In the genomic region with DNA sequence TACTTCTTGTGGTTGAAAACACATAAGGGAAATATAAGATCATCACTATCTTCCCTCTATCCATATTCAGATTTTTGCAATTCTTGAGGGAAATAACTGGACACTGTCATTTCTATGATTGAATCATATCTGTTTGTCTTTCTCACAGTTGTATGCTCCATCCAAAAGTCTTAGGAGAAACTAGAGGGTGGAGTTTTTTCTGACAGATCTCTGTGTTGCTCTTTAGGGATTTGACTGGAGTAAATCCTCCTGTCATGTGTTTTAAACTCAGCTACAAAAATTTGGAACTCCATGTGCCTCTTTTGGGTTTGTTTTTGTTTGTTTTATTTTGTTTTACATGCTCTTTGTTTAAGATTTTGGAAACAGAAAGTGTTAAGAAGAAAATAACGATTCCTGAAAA, we compare ENCODE assay signal across 23 cellular contexts.
"Had no signal": no experiment of that assay in that cellular context is flagged by ENCODE, and none has a peak within 500 bp of the region (broad histone marks: within the 10 kb centered on the region; RNA-seq: fewer than 3 reads in every experiment).

No MANE protein-coding gene starts in this region.

- H3K36me3 ChIP-seq: neural progenitor cell, ovary, right lobe of liver, sigmoid colon, stomach, thoracic aorta, thyroid gland, tibial nerve, upper lobe of left lung, vagina had no signal

- H3K9me3 ChIP-seq: ovary, psoas muscle, right lobe of liver, sigmoid colon, stomach, thoracic aorta, thyroid gland, tibial nerve, upper lobe of left lung, vagina had no signal

- H3K27me3 ChIP-seq: neural progenitor cell, ovary, right lobe of liver, sigmoid colon, stomach, thyroid gland, tibial nerve, upper lobe of left lung, vagina had no signal

- DNase-seq: occipital lobe; ovary; psoas muscle; right cardiac atrium; right lobe of liver; sigmoid colon; small intestine; stimulated activated CD4-positive, alpha-beta T cell treated with anti-CD3 and anti-CD28 coated beads, Interleukin-15, amount 100 ng/mL, for 24 hours; stimulated activated CD4-positive, alpha-beta T cell treated with anti-CD3 and anti-CD28 coated beads, Interleukin-2, amount 100 ng/mL, for 24 hours; stimulated activated CD4-positive, alpha-beta T cell treated with anti-CD3 and anti-CD28 coated beads, Interleukin-2, amount 100 ng/mL, for 48 hours; stimulated activated CD4-positive, alpha-beta T cell treated with anti-CD3 and anti-CD28 coated beads, Interleukin-4, amount 100 ng/mL, for 24 hours; stimulated activated naive B cell treated with anti-CD40 and anti-IgM and Interleukin-4, amounts not matched to agents 10 μg/mL and 1 μg/mL and 100 μg/mL, for 72 hours; stimulated activated naive CD4-positive, alpha-beta T cell treated with Interleukin-2 at 50 U/mL for 16 hours; stomach; thyroid gland; trophoblast cell; upper lobe of left lung had no signal

- H3K4me2 ChIP-seq: neural progenitor cell had no signal

- H3K79me2 ChIP-seq: parathyroid adenoma had no signal

- H3K4me1 ChIP-seq: neural progenitor cell, psoas muscle, stomach, thyroid gland, upper lobe of left lung, vagina had no signal

- H3K27ac ChIP-seq: neural progenitor cell, ovary, parathyroid adenoma, psoas muscle, right lobe of liver, sigmoid colon, stomach, thoracic aorta, thyroid gland, tibial nerve, upper lobe of left lung, vagina had no signal

- H2AFZ ChIP-seq: neural progenitor cell, parathyroid adenoma had no signal

- ATAC-seq: psoas muscle; right cardiac atrium; right lobe of liver; stimulated activated effector memory CD8-positive, alpha-beta T cell treated with anti-CD3 and anti-CD28 coated beads, Interleukin-12 subunit alpha, Interleukin-12 subunit beta, amount 100 ng/mL, for 72 hours; stimulated activated naive B cell treated with anti-CD40 and anti-IgM and Interleukin-4, amounts not matched to agents 10 μg/mL and 1 μg/mL and 100 μg/mL, for 72 hours had no signal

- H3K4me3 ChIP-seq: neural progenitor cell, ovary, psoas muscle, right lobe of liver, sigmoid colon, stomach, thoracic aorta, thyroid gland, tibial nerve, upper lobe of left lung, vagina had no signal

- H3K9ac ChIP-seq: neural progenitor cell, parathyroid adenoma had no signal
